26 cellular contexts compared by ENCODE assay signal in genomic region chr6:93059911-93060310, GRCh38.
DNase-seq lines count a peak whose midpoint lies in the region; ATAC-seq and FAIRE-seq lines count a peak whose summit lies in the region.
"Had no signal": no experiment of that assay in that cellular context is flagged by ENCODE, and none has a peak within 500 bp of the region (broad histone marks: within the 10 kb centered on the region; RNA-seq: fewer than 3 reads in every experiment).

No MANE protein-coding gene starts in this region.

- POLR2A ChIA-PET in activated CD8-positive, alpha-beta T cell treated with anti-CD3 and anti-CD28 coated beads, Interleukin-2, amount 10 ng/mL, durations not matched to agents 7 days and 5 days (lab: Charles Lee) = no interaction called here

- peaks cover 4% of the 10 kb centered on the region for H3K9me3 Mint-ChIP-seq in activated CD8-positive, alpha-beta T cell treated with anti-CD3 and anti-CD28 coated beads, Interleukin-2, amount 10 ng/mL, durations not matched to agents 7 days and 5 days (ENCODE audit: insufficient read depth)
- H3K9me3 Mint-ChIP-seq: nephron had no signal

- no peaks in the 10 kb centered on the region for H3K36me3 Mint-ChIP-seq in activated CD8-positive, alpha-beta T cell treated with anti-CD3 and anti-CD28 coated beads, Interleukin-2, amount 10 ng/mL, durations not matched to agents 7 days and 5 days (ENCODE audit: low read depth)
- H3K36me3 Mint-ChIP-seq: stimulated activated memory B cell treated with anti-CD40 and anti-IgM and Interleukin-4, amounts not matched to agents 10 μg/mL and 1 μg/mL and 100 μg/mL, for 72 hours had no signal

- H3K4me3 Mint-ChIP-seq in activated CD8-positive, alpha-beta T cell treated with anti-CD3 and anti-CD28 coated beads, Interleukin-2, amount 10 ng/mL, durations not matched to agents 7 days and 5 days = no peak overlapping the region
- H3K4me3 Mint-ChIP-seq: activated T-cell treated with anti-CD3 and anti-CD28 coated beads, Interleukin-2, amount 50 U/mL, for 72 hours; CD4-positive, alpha-beta T cell; nephron; stimulated activated memory B cell treated with anti-CD40 and anti-IgM and Interleukin-4, amounts not matched to agents 10 μg/mL and 1 μg/mL and 100 μg/mL, for 72 hours; T-helper 17 cell had no signal

- DNase-seq in NCI-H1417 (lab: John Stamatoyannopoulos, UW) (peak; percentile 19 to 84 (median 65)), NCI-H1417 treated with DMSO at 0.1 percent for 48 hours (lab: John Stamatoyannopoulos, UW) (no peak), NCI-H2029 (lab: John Stamatoyannopoulos, UW) (peak; percentile 68), NCI-H69 (lab: John Stamatoyannopoulos, UW) (peak; percentile 55), myocyte (ENCODE audit: low read depth) (peak; percentile 1), RCC 7860 (ENCODE audit: low spot score) (no peak)
- DNase-seq in stimulated activated CD4-positive, alpha-beta T cell treated with anti-CD3 and anti-CD28 coated beads, Interleukin-1b, Interleukin-23, amount 100 ng/mL, for 48 hours = no peak
- DNase-seq in activated CD8-positive, alpha-beta T cell treated with anti-CD3 and anti-CD28 coated beads, Interleukin-2, amount 10 ng/mL, durations not matched to agents 7 days and 5 days = no peak
- DNase-seq: 8988T; activated CD4-positive, alpha-beta T cell treated with anti-CD3 and anti-CD28 coated beads for 48 hours; activated naive CD4-positive, alpha-beta T cell treated with anti-CD3 and anti-CD28 coated beads, Interleukin-2, amount 50 U/mL, for 16 hours; activated T-cell treated with anti-CD3 and anti-CD28 coated beads, Interleukin-2, amount 50 U/mL, for 72 hours; CD4-positive, alpha-beta T cell; cortex of kidney; foreskin melanocyte; left ventricle myocardium inferior; NCI-H446; pancreas; spleen; stimulated activated CD4-positive, alpha-beta T cell treated with anti-CD3 and anti-CD28 coated beads, Interleukin-4, amount 100 ng/mL, for 1 hour; T-helper 17 cell had no signal

- CTCF ChIA-PET in activated CD8-positive, alpha-beta T cell treated with anti-CD3 and anti-CD28 coated beads, Interleukin-2, amount 10 ng/mL, durations not matched to agents 7 days and 5 days (lab: Charles Lee) = no interaction called here

- no peaks in the 10 kb centered on the region for H3K4me1 Mint-ChIP-seq in activated CD8-positive, alpha-beta T cell treated with anti-CD3 and anti-CD28 coated beads, Interleukin-2, amount 10 ng/mL, durations not matched to agents 7 days and 5 days (ENCODE audit: low read depth)
- H3K4me1 Mint-ChIP-seq: nephron; stimulated activated memory B cell treated with anti-CD40 and anti-IgM and Interleukin-4, amounts not matched to agents 10 μg/mL and 1 μg/mL and 100 μg/mL, for 72 hours; T-helper 17 cell had no signal

- ATAC-seq in activated CD8-positive, alpha-beta T cell treated with anti-CD3 and anti-CD28 coated beads, Interleukin-2, amount 10 ng/mL, durations not matched to agents 7 days and 5 days = no peak
- ATAC-seq: activated T-cell treated with anti-CD3 and anti-CD28 coated beads, Interleukin-2, amount 50 U/mL, for 72 hours; esophagus mucosa; Panc1; pancreas; stimulated activated memory B cell treated with anti-CD40 and anti-IgM and Interleukin-4, amounts not matched to agents 10 μg/mL and 1 μg/mL and 100 μg/mL, for 72 hours; T-helper 17 cell had no signal

- no peak overlapping the region for H3K27ac Mint-ChIP-seq in activated CD8-positive, alpha-beta T cell treated with anti-CD3 and anti-CD28 coated beads, Interleukin-2, amount 10 ng/mL, durations not matched to agents 7 days and 5 days
- H3K27ac Mint-ChIP-seq: activated T-cell treated with anti-CD3 and anti-CD28 coated beads, Interleukin-2, amount 50 U/mL, for 72 hours; CD4-positive, alpha-beta T cell; nephron; stimulated activated memory B cell treated with anti-CD40 and anti-IgM and Interleukin-4, amounts not matched to agents 10 μg/mL and 1 μg/mL and 100 μg/mL, for 72 hours; T-helper 17 cell had no signal

- no peak for FAIRE-seq in RCC 7860 (lab: Jason Lieb, UNC)
- FAIRE-seq: H1, pancreas had no signal

- no peaks in the 10 kb centered on the region for H3K27me3 Mint-ChIP-seq in activated CD8-positive, alpha-beta T cell treated with anti-CD3 and anti-CD28 coated beads, Interleukin-2, amount 10 ng/mL, durations not matched to agents 7 days and 5 days (ENCODE audit: low read depth)
- H3K27me3 Mint-ChIP-seq: CD4-positive, alpha-beta T cell; stimulated activated memory B cell treated with anti-CD40 and anti-IgM and Interleukin-4, amounts not matched to agents 10 μg/mL and 1 μg/mL and 100 μg/mL, for 72 hours; T-helper 17 cell had no signal

Comparison
In these comparisons a context has a peak if more than half of its experiments do, and no peak if none do; other contexts are left out.
1. DNase-seq: peak in NCI-H1417 (3 of 3), NCI-H2029 (single experiment), NCI-H69 (single experiment) and myocyte (single experiment); none in NCI-H1417 treated with DMSO at 0.1 percent for 48 hours (single experiment), stimulated activated CD4-positive, alpha-beta T cell treated with anti-CD3 and anti-CD28 coated beads, Interleukin-1b, Interleukin-23, amount 100 ng/mL, for 48 hours (single experiment), activated CD8-positive, alpha-beta T cell treated with anti-CD3 and anti-CD28 coated beads, Interleukin-2, amount 10 ng/mL, durations not matched to agents 7 days and 5 days (single experiment) and RCC 7860 (single experiment).